In the genomic region with DNA sequence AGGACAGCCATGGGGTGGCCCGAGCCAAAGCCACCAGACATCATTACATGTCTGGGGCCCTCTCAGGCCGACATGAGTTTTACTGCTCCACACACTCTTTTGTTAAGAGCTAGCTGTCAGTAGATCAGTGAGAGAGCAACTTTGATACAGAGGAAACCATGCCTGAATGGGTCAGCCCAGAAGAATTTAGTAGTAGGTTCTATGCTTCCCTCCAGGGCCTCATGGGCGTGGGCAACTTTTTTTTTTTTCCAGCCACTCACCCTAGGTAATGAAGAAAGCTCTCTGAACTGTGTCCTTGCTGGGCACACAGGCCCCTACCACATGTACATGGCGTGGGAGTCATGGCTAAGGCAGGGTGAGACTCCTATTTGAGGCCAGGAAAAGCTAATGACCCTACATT, we compare ENCODE assay signal across 23 cellular contexts.
"Had no signal": no experiment of that assay in that cellular context is flagged by ENCODE, and none has a peak within 500 bp of the region (broad histone marks: within the 10 kb centered on the region; RNA-seq: fewer than 3 reads in every experiment).

No MANE protein-coding gene starts in this region.

- H3K36me3 Mint-ChIP-seq: immature natural killer cell; stimulated activated effector memory CD8-positive, alpha-beta T cell treated with anti-CD3 and anti-CD28 coated beads, Interleukin-12 subunit alpha, Interleukin-12 subunit beta, amount 100 ng/mL, for 72 hours had no signal

- ATAC-seq: activated CD8-positive, alpha-beta T cell treated with anti-CD3 and anti-CD28 coated beads, Interleukin-2, amount 10 ng/mL, durations not matched to agents 7 days and 5 days; activated naive CD8-positive, alpha-beta T cell treated with anti-CD3 and anti-CD28 coated beads, Interleukin-2, amount 50 U/mL, for 24 hours; stimulated activated effector memory CD8-positive, alpha-beta T cell treated with anti-CD3 and anti-CD28 coated beads, Interleukin-12 subunit alpha, Interleukin-12 subunit beta, amount 100 ng/mL, for 72 hours; stimulated activated naive CD8-positive, alpha-beta T cell treated with anti-CD3 and anti-CD28 coated beads, Interleukin-15, amount 100 ng/mL, for 72 hours had no signal

- H3K4me1 ChIP-seq: left ventricle myocardium inferior had no signal

- H3K36me3 ChIP-seq: cardiac muscle cell, left ventricle myocardium inferior, tibial artery had no signal

- H3K4me1 Mint-ChIP-seq: immature natural killer cell had no signal

- H3K9me3 Mint-ChIP-seq: activated naive CD8-positive, alpha-beta T cell treated with anti-CD3 and anti-CD28 coated beads, Interleukin-2, amount 50 U/mL, for 24 hours; activated T-helper 1 cell treated with anti-CD3 and anti-CD28 coated beads, Interleukin-12 subunit alpha, Interleukin-12 subunit beta, Interleukin-2, Interleukin-4 antibody, amounts not matched to agents 30 ng/mL and 10 ng/mL and 1 ng/mL, durations not matched to agents 14 hours and 24 hours and 36 hours; immature natural killer cell; nephron; stimulated activated effector memory CD8-positive, alpha-beta T cell treated with anti-CD3 and anti-CD28 coated beads, Interleukin-12 subunit alpha, Interleukin-12 subunit beta, amount 100 ng/mL, for 72 hours; stimulated activated naive CD8-positive, alpha-beta T cell treated with anti-CD3 and anti-CD28 coated beads, Interleukin-15, amount 100 ng/mL, for 72 hours had no signal

- H3K4me3 ChIP-seq: cardiac muscle cell, hepatocyte, left ventricle myocardium inferior, tibial artery had no signal

- H3K9me3 ChIP-seq: left ventricle myocardium inferior, tibial artery had no signal

- H3K27me3 ChIP-seq: cardiac muscle cell had no signal

- DNase-seq: activated CD4-positive, alpha-beta T cell treated with anti-CD3 and anti-CD28 coated beads, Interleukin-2, amount 50 U/mL, for 1 hour; activated CD4-positive, CD25-positive, alpha-beta regulatory T cell treated with anti-CD3 and anti-CD28 coated beads, Interleukin-2, amount 50 U/mL, for 72 hours; activated gamma-delta T cell; activated naive CD4-positive, alpha-beta T cell treated with anti-CD3 and anti-CD28 coated beads, Interleukin-2, amount 50 U/mL, for 16 hours; activated naive CD8-positive, alpha-beta T cell treated with anti-CD3 and anti-CD28 coated beads, Interleukin-2, amount 50 U/mL, for 24 hours; effector CD4-positive, alpha-beta T cell; foreskin melanocyte; glutamatergic neuron; immature natural killer cell; left ventricle myocardium inferior; small intestine; stimulated activated CD4-positive, alpha-beta T cell treated with anti-CD3 and anti-CD28 coated beads, Interleukin-2, amount 100 ng/mL, for 24 hours; stimulated activated naive CD8-positive, alpha-beta T cell treated with anti-CD3 and anti-CD28 coated beads, Interleukin-15, amount 100 ng/mL, for 72 hours; SW 1271; T-helper 2 cell had no signal

- H3K27ac Mint-ChIP-seq: activated CD8-positive, alpha-beta T cell treated with anti-CD3 and anti-CD28 coated beads, Interleukin-2, amount 10 ng/mL, durations not matched to agents 7 days and 5 days; activated naive CD8-positive, alpha-beta T cell treated with anti-CD3 and anti-CD28 coated beads, Interleukin-2, amount 50 U/mL, for 24 hours; activated T-helper 1 cell treated with anti-CD3 and anti-CD28 coated beads, Interleukin-12 subunit alpha, Interleukin-12 subunit beta, Interleukin-2, Interleukin-4 antibody, amounts not matched to agents 30 ng/mL and 10 ng/mL and 1 ng/mL, durations not matched to agents 14 hours and 24 hours and 36 hours; immature natural killer cell; nephron; stimulated activated effector memory CD8-positive, alpha-beta T cell treated with anti-CD3 and anti-CD28 coated beads, Interleukin-12 subunit alpha, Interleukin-12 subunit beta, amount 100 ng/mL, for 72 hours had no signal

- H3K4me3 Mint-ChIP-seq: activated CD8-positive, alpha-beta T cell treated with anti-CD3 and anti-CD28 coated beads, Interleukin-2, amount 10 ng/mL, durations not matched to agents 7 days and 5 days; activated naive CD8-positive, alpha-beta T cell treated with anti-CD3 and anti-CD28 coated beads, Interleukin-2, amount 50 U/mL, for 24 hours; activated T-helper 1 cell treated with anti-CD3 and anti-CD28 coated beads, Interleukin-12 subunit alpha, Interleukin-12 subunit beta, Interleukin-2, Interleukin-4 antibody, amounts not matched to agents 30 ng/mL and 10 ng/mL and 1 ng/mL, durations not matched to agents 14 hours and 24 hours and 36 hours; immature natural killer cell; nephron; stimulated activated effector memory CD8-positive, alpha-beta T cell treated with anti-CD3 and anti-CD28 coated beads, Interleukin-12 subunit alpha, Interleukin-12 subunit beta, amount 100 ng/mL, for 72 hours; stimulated activated naive CD8-positive, alpha-beta T cell treated with anti-CD3 and anti-CD28 coated beads, Interleukin-15, amount 100 ng/mL, for 72 hours had no signal

- H3K27ac ChIP-seq: cardiac muscle cell, hepatocyte, left ventricle myocardium inferior, tibial artery, VCaP had no signal
